12 cellular contexts compared by ENCODE assay signal in the genomic region with DNA sequence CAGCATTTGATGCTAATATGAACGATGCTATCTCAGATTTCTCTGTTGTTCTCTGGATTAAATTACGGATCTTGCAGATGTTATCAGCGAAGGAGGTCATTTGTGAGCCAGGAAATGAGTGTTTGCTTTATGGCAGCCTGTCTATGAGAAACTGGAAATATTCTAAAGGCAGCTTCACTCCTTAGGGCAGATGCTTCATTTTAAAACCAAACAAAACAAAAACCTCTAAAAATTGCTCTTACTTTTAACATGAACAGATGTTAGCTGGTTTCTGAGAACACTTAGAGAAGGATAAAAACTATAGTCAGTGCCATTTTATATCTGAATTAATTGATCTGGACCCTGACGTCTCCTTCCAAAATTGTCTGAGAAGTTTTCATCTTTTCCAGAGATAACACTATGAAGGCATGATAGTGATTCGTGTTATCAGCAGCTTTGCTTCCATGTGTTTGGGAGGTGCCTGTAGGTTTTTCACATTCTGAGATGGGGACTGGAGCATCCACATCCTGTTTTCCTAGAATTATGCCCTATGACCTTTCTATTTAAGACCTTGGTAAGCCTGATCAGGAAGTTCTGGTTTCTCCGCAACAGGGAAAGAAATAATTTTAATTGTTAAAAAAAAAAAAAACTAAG. TPM values are rescaled to one million over a fixed set of nuclear protein-coding genes. Genes with fewer than 3 reads are reported as not detected.
DNase-seq lines count a peak whose midpoint lies in the region; ATAC-seq, FAIRE-seq and TF ChIP-seq lines count a peak whose summit lies in the region.
"Had no signal": no experiment of that assay in that cellular context is flagged by ENCODE, and none has a peak within 500 bp of the region (broad histone marks: within the 10 kb centered on the region; RNA-seq: fewer than 3 reads in every experiment).

No MANE protein-coding gene starts in this region.

- H3K9me3 Mint-ChIP-seq in osteocyte (ENCODE audit: unreplicated experiment) (peaks cover 12% of the 10 kb centered on the region), progenitor cell of endocrine pancreas (ENCODE audit: low read depth) (peaks cover 10% of the 10 kb centered on the region)
- H3K9me3 Mint-ChIP-seq: activated CD4-positive, alpha-beta memory T cell treated with anti-CD3 and anti-CD28 coated beads, Interleukin-2, amount 10 ng/mL, durations not matched to agents 7 days and 5 days; activated naive CD8-positive, alpha-beta T cell treated with anti-CD3 and anti-CD28 coated beads, Interleukin-2, amount 10 ng/mL, durations not matched to agents 7 days and 5 days had no signal

- DNase-seq in DMS153 (lab: John Stamatoyannopoulos, UW), result peak; percentile 36
- DNase-seq in NCI-H2029 (lab: John Stamatoyannopoulos, UW), result peak; percentile 69
- DNase-seq in osteocyte (ENCODE audit: extremely low spot score, unreplicated experiment), result no peak
- no peak for DNase-seq in pons (ENCODE audit: low spot score)
- DNase-seq in CD1c-positive myeloid dendritic cell (ENCODE audit: extremely low spot score), result no peak
- no peak for DNase-seq in progenitor cell of endocrine pancreas (ENCODE audit: low spot score, unreplicated experiment)
- DNase-seq: activated CD4-positive, alpha-beta memory T cell treated with anti-CD3 and anti-CD28 coated beads, Interleukin-2, amount 10 ng/mL, durations not matched to agents 7 days and 5 days; activated naive CD8-positive, alpha-beta T cell treated with anti-CD3 and anti-CD28 coated beads, Interleukin-2, amount 10 ng/mL, durations not matched to agents 7 days and 5 days; C1 segment of cervical spinal cord; effector memory CD4-positive, alpha-beta T cell had no signal

- H3K27ac Mint-ChIP-seq in osteocyte (ENCODE audit: unreplicated experiment), result peak overlapping the region; percentile 12
- no peak overlapping the region for H3K27ac Mint-ChIP-seq in progenitor cell of endocrine pancreas
- H3K27ac Mint-ChIP-seq: activated CD4-positive, alpha-beta memory T cell treated with anti-CD3 and anti-CD28 coated beads, Interleukin-2, amount 10 ng/mL, durations not matched to agents 7 days and 5 days; activated naive CD8-positive, alpha-beta T cell treated with anti-CD3 and anti-CD28 coated beads, Interleukin-2, amount 10 ng/mL, durations not matched to agents 7 days and 5 days had no signal

- TF ChIP-seq CTCF in osteocyte (IDR thresholded peaks at IDR 0.05), result no peak
- no peak for TF ChIP-seq CTCF in progenitor cell of endocrine pancreas (IDR thresholded peaks at IDR 0.05; ENCODE audit: unreplicated experiment)

- H3K27me3 Mint-ChIP-seq in osteocyte (ENCODE audit: unreplicated experiment), result no peaks in the 10 kb centered on the region
- no peaks in the 10 kb centered on the region for H3K27me3 Mint-ChIP-seq in progenitor cell of endocrine pancreas

- FAIRE-seq in endometrium (lab: Jason Lieb, UNC), result peak; percentile 96

- ATAC-seq in GM19455 (IDR thresholded peaks at IDR 0.05; ENCODE audit: unreplicated experiment), result no peak

- H3K4me1 Mint-ChIP-seq in osteocyte (ENCODE audit: unreplicated experiment), result peaks cover 11% of the 10 kb centered on the region
- peaks cover 6% of the 10 kb centered on the region for H3K4me1 Mint-ChIP-seq in progenitor cell of endocrine pancreas (ENCODE audit: low read depth)

- H3K4me3 Mint-ChIP-seq in osteocyte (ENCODE audit: unreplicated experiment), result no peak overlapping the region
- no peak overlapping the region for H3K4me3 Mint-ChIP-seq in progenitor cell of endocrine pancreas (ENCODE audit: low read depth)
- H3K4me3 Mint-ChIP-seq: activated CD4-positive, alpha-beta memory T cell treated with anti-CD3 and anti-CD28 coated beads, Interleukin-2, amount 10 ng/mL, durations not matched to agents 7 days and 5 days; activated naive CD8-positive, alpha-beta T cell treated with anti-CD3 and anti-CD28 coated beads, Interleukin-2, amount 10 ng/mL, durations not matched to agents 7 days and 5 days had no signal

- H3K36me3 Mint-ChIP-seq in osteocyte (ENCODE audit: unreplicated experiment) (no peaks in the 10 kb centered on the region), progenitor cell of endocrine pancreas (ENCODE audit: insufficient read depth) (peaks cover 1% of the 10 kb centered on the region)
- H3K36me3 Mint-ChIP-seq: activated naive CD8-positive, alpha-beta T cell treated with anti-CD3 and anti-CD28 coated beads, Interleukin-2, amount 10 ng/mL, durations not matched to agents 7 days and 5 days had no signal

RNA-seq across cellular contexts. Expression of a gene that starts 53.1 kb away (rescaled TPM):
- total RNA-seq in osteocyte (3.4 and 3.9 TPM in 2 replicates), progenitor cell of endocrine pancreas (0.80 and 1.1 TPM in 2 replicates)
- total RNA-seq: activated CD4-positive, alpha-beta memory T cell treated with anti-CD3 and anti-CD28 coated beads, Interleukin-2, amount 10 ng/mL, durations not matched to agents 7 days and 5 days; activated naive CD8-positive, alpha-beta T cell treated with anti-CD3 and anti-CD28 coated beads, Interleukin-2, amount 10 ng/mL, durations not matched to agents 7 days and 5 days had no signal

Comparison
In these comparisons a context has a peak if more than half of its experiments do, and no peak if none do; other contexts are left out.
1. DNase-seq: peak in DMS153 (single experiment) and NCI-H2029 (single experiment); none in osteocyte (single experiment), pons (single experiment), CD1c-positive myeloid dendritic cell (single experiment) and progenitor cell of endocrine pancreas (single experiment).